1 cellular context compared by ENCODE assay signal in the genomic region with DNA sequence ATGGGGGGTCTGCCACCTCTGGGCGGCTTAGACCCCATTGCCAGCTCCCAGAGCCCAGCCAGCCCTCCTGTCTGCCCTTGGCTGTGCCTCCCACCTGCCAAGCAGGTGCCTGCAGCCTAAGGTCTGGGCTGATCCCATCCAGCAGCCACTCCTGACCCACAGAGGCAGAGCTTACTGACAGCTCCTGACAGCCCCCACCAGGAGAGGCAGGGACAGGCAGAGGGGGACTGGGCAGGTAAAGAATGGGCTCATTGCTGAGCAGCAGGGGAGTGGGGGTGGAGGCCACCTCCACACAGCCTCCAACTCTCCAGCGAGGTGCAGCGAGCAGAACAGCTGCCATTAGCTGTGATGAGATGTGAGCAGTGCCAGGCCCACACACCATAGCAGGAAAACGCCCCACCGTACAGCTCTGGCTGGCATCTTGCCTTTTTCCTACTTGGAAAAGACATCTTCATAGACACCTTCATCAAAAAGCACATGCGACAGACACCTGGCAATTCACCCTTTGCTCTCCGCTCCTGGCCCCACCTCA.
TF ChIP-seq lines count a peak whose summit lies in the region.

No MANE protein-coding gene starts in this region.

TF ChIP-seq in WTC11, 78 proteins besides CTCF, POLR2A, EP300 and RAD21 (continued from another document):
- TF ChIP-seq, protein P1, sequence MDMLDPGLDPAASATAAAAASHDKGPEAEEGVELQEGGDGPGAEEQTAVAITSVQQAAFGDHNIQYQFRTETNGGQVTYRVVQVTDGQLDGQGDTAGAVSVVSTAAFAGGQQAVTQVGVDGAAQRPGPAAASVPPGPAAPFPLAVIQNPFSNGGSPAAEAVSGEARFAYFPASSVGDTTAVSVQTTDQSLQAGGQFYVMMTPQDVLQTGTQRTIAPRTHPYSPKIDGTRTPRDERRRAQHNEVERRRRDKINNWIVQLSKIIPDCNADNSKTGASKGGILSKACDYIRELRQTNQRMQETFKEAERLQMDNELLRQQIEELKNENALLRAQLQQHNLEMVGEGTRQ (CRISPR knock-in tag; IDR thresholded peaks at IDR 0.05), result no peak
- TF ChIP-seq ATF1 (CRISPR knock-in tag; IDR thresholded peaks at IDR 0.05) (no peak), OVOL2 (CRISPR knock-in tag; IDR thresholded peaks at IDR 0.05; ENCODE audit: borderline replicate concordance) (no peak)
